Comparison of ENCODE assay signal across 1 cellular context in the genomic region with DNA sequence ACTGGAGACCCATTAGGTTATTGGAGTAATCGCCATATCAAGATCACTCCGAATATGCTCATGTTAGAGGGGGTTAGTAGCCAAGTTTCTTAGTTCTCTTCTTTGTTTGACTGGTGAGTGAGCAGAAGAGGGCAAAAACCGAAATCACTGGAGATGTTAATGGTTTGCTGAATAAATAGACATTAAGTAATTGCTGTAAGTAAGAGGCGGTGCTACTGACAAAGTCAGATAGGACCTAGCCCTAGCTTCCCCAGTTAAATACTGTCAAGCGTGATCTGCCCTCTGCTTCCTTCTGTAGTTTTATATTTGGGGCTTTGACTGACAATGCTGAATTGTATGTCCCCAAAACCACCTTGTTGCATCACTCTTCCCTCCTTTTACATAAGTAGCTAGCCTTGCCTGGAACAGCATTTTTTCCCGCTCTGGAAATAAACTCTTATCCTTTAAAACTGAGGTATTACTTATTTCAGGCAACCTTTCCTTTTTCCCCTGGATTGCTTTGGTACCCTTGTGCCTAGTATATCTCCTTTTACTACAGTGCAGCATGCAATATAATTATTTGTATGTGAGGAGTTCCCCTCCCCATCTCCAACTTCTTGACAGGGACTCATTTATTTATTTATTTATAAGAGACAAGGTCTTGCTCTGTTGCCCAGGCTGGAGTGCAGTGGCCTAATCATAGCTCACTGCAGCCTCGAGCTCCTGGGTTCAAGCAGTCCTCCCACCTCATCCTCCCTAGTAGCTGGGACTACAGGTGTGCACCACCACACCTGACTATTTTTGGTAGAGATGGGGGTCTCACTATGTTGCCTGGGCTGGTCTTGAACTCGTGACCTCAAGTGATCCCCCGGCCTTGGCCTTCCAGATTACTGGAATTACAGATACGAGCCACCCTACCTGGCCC.
TF ChIP-seq lines count a peak whose summit lies in the region.

No MANE protein-coding gene starts in this region.

TF ChIP-seq in H1, 55 proteins besides CTCF, POLR2A, EP300 and RAD21 (continued from another document):
- TF ChIP-seq SP4 (IDR thresholded peaks at IDR 0.05; ENCODE audit: low read length) (no peak), JUN (IDR thresholded peaks at IDR 0.05; ENCODE audit: low read depth, low read length) (no peak)
TF ChIP-seq in H1: peak in this region for 0.
